Comparison of ENCODE assay signal across 29 cellular contexts in genomic region chr4:85534120-85534519, GRCh38. TPM values are rescaled to one million over a fixed set of nuclear protein-coding genes. Genes with fewer than 3 reads are reported as not detected.
"Had no signal": no experiment of that assay in that cellular context is flagged by ENCODE, and none has a peak within 500 bp of the region (broad histone marks: within the 10 kb centered on the region; RNA-seq: fewer than 3 reads in every experiment).

No MANE protein-coding gene starts in this region.

- H3K4me1 ChIP-seq: ascending aorta, breast epithelium had no signal

- H3K36me3 ChIP-seq: ascending aorta, breast epithelium, cardiac muscle cell had no signal

- H3K9me3 ChIP-seq: ascending aorta, breast epithelium had no signal

- H3K4me3 Mint-ChIP-seq: activated CD4-positive, alpha-beta memory T cell treated with anti-CD3 and anti-CD28 coated beads, Interleukin-2, amount 10 ng/mL, durations not matched to agents 7 days and 5 days; activated CD4-positive, alpha-beta T cell treated with anti-CD3 and anti-CD28 coated beads, Interleukin-2, amount 10 ng/mL, durations not matched to agents 7 days and 5 days; activated naive CD4-positive, alpha-beta T cell treated with anti-CD3 and anti-CD28 coated beads, Interleukin-2, amount 10 ng/mL, durations not matched to agents 7 days and 5 days; activated naive CD8-positive, alpha-beta T cell treated with anti-CD3 and anti-CD28 coated beads, Interleukin-2, amount 10 ng/mL, durations not matched to agents 7 days and 5 days; activated T-cell treated with anti-CD3 and anti-CD28 coated beads, Interleukin-2, amount 50 U/mL, for 24 hours; activated T-cell treated with anti-CD3 and anti-CD28 coated beads, Interleukin-2, amount 50 U/mL, for 72 hours; brain; dendritic cell treated with granulocyte-macrophage colony-stimulating factor and Interleukin-4, amounts not matched to agents 40 ng/mL and 50 ng/mL, for 4 days; endodermal cell had no signal

- H3K27me3 Mint-ChIP-seq: activated CD4-positive, alpha-beta memory T cell treated with anti-CD3 and anti-CD28 coated beads, Interleukin-2, amount 10 ng/mL, durations not matched to agents 7 days and 5 days; activated CD4-positive, alpha-beta T cell treated with anti-CD3 and anti-CD28 coated beads, Interleukin-2, amount 10 ng/mL, durations not matched to agents 7 days and 5 days; activated naive CD4-positive, alpha-beta T cell treated with anti-CD3 and anti-CD28 coated beads, Interleukin-2, amount 10 ng/mL, durations not matched to agents 7 days and 5 days; activated naive CD8-positive, alpha-beta T cell treated with anti-CD3 and anti-CD28 coated beads, Interleukin-2, amount 10 ng/mL, durations not matched to agents 7 days and 5 days; activated T-cell treated with anti-CD3 and anti-CD28 coated beads, Interleukin-2, amount 50 U/mL, for 24 hours; brain; dendritic cell treated with granulocyte-macrophage colony-stimulating factor and Interleukin-4, amounts not matched to agents 40 ng/mL and 50 ng/mL, for 4 days had no signal

- H3K4me3 ChIP-seq: ascending aorta, breast epithelium, cardiac muscle cell, coronary artery, dorsolateral prefrontal cortex had no signal

- H3K27ac ChIP-seq: ascending aorta, breast epithelium, cardiac muscle cell, coronary artery, dorsolateral prefrontal cortex had no signal

- FAIRE-seq: frontal cortex had no signal

- H3K4me1 Mint-ChIP-seq: activated CD4-positive, alpha-beta memory T cell treated with anti-CD3 and anti-CD28 coated beads, Interleukin-2, amount 10 ng/mL, durations not matched to agents 7 days and 5 days; activated CD4-positive, alpha-beta T cell treated with anti-CD3 and anti-CD28 coated beads, Interleukin-2, amount 10 ng/mL, durations not matched to agents 7 days and 5 days; activated naive CD4-positive, alpha-beta T cell treated with anti-CD3 and anti-CD28 coated beads, Interleukin-2, amount 10 ng/mL, durations not matched to agents 7 days and 5 days; activated naive CD8-positive, alpha-beta T cell treated with anti-CD3 and anti-CD28 coated beads, Interleukin-2, amount 10 ng/mL, durations not matched to agents 7 days and 5 days had no signal

- H3K27me3 ChIP-seq: ascending aorta, breast epithelium, cardiac muscle cell, dorsolateral prefrontal cortex had no signal

- ATAC-seq: activated naive CD4-positive, alpha-beta T cell treated with anti-CD3 and anti-CD28 coated beads, Interleukin-2, amount 50 U/mL, for 72 hours; activated T-cell treated with anti-CD3 and anti-CD28 coated beads, Interleukin-2, amount 50 U/mL, for 72 hours; esophagus mucosa had no signal

- H3K27ac Mint-ChIP-seq: activated CD4-positive, alpha-beta memory T cell treated with anti-CD3 and anti-CD28 coated beads, Interleukin-2, amount 10 ng/mL, durations not matched to agents 7 days and 5 days; activated CD4-positive, alpha-beta T cell treated with anti-CD3 and anti-CD28 coated beads, Interleukin-2, amount 10 ng/mL, durations not matched to agents 7 days and 5 days; activated naive CD4-positive, alpha-beta T cell treated with anti-CD3 and anti-CD28 coated beads, Interleukin-2, amount 10 ng/mL, durations not matched to agents 7 days and 5 days; activated naive CD8-positive, alpha-beta T cell treated with anti-CD3 and anti-CD28 coated beads, Interleukin-2, amount 10 ng/mL, durations not matched to agents 7 days and 5 days; activated T-cell treated with anti-CD3 and anti-CD28 coated beads, Interleukin-2, amount 50 U/mL, for 24 hours; activated T-cell treated with anti-CD3 and anti-CD28 coated beads, Interleukin-2, amount 50 U/mL, for 72 hours; brain; dendritic cell treated with granulocyte-macrophage colony-stimulating factor and Interleukin-4, amounts not matched to agents 40 ng/mL and 50 ng/mL, for 4 days; endodermal cell had no signal

- DNase-seq: activated CD4-positive, alpha-beta memory T cell treated with anti-CD3 and anti-CD28 coated beads, Interleukin-2, amount 10 ng/mL, durations not matched to agents 7 days and 5 days; activated CD4-positive, alpha-beta T cell treated with anti-CD3 and anti-CD28 coated beads for 1 hour; activated CD4-positive, alpha-beta T cell treated with anti-CD3 and anti-CD28 coated beads for 4 hours; activated CD4-positive, alpha-beta T cell treated with anti-CD3 and anti-CD28 coated beads, Interleukin-2, amount 10 ng/mL, durations not matched to agents 7 days and 5 days; activated CD4-positive, alpha-beta T cell treated with anti-CD3 and anti-CD28 coated beads, Interleukin-2, amount 50 U/mL, for 4 hours; activated CD8-positive, alpha-beta memory T cell treated with anti-CD3 and anti-CD28 coated beads, Interleukin-2, amount 50 U/mL, for 48 hours; activated gamma-delta T cell; activated naive CD4-positive, alpha-beta T cell; activated naive CD4-positive, alpha-beta T cell treated with anti-CD3 and anti-CD28 coated beads, Interleukin-2, amount 10 ng/mL, durations not matched to agents 7 days and 5 days; activated naive CD8-positive, alpha-beta T cell treated with anti-CD3 and anti-CD28 coated beads, Interleukin-2, amount 10 ng/mL, durations not matched to agents 7 days and 5 days; activated T-cell treated with anti-CD3 and anti-CD28 coated beads for 4 hours; activated T-cell treated with anti-CD3 and anti-CD28 coated beads, Interleukin-2, amount 50 U/mL, for 24 hours; activated T-cell treated with anti-CD3 and anti-CD28 coated beads, Interleukin-2, amount 50 U/mL, for 72 hours; central memory CD4-positive, alpha-beta T cell; dorsolateral prefrontal cortex; effector memory CD4-positive, alpha-beta T cell; endodermal cell; foreskin fibroblast; head of caudate nucleus; T-helper 2 cell had no signal

- H3K9me3 Mint-ChIP-seq: activated CD4-positive, alpha-beta memory T cell treated with anti-CD3 and anti-CD28 coated beads, Interleukin-2, amount 10 ng/mL, durations not matched to agents 7 days and 5 days; activated CD4-positive, alpha-beta T cell treated with anti-CD3 and anti-CD28 coated beads, Interleukin-2, amount 10 ng/mL, durations not matched to agents 7 days and 5 days; activated naive CD4-positive, alpha-beta T cell treated with anti-CD3 and anti-CD28 coated beads, Interleukin-2, amount 10 ng/mL, durations not matched to agents 7 days and 5 days; activated naive CD4-positive, alpha-beta T cell treated with anti-CD3 and anti-CD28 coated beads, Interleukin-2, amount 50 U/mL, for 72 hours; activated naive CD8-positive, alpha-beta T cell treated with anti-CD3 and anti-CD28 coated beads, Interleukin-2, amount 10 ng/mL, durations not matched to agents 7 days and 5 days; endodermal cell had no signal

- H3K36me3 Mint-ChIP-seq: activated naive CD4-positive, alpha-beta T cell treated with anti-CD3 and anti-CD28 coated beads, Interleukin-2, amount 10 ng/mL, durations not matched to agents 7 days and 5 days; activated naive CD4-positive, alpha-beta T cell treated with anti-CD3 and anti-CD28 coated beads, Interleukin-2, amount 50 U/mL, for 72 hours; activated naive CD8-positive, alpha-beta T cell treated with anti-CD3 and anti-CD28 coated beads, Interleukin-2, amount 10 ng/mL, durations not matched to agents 7 days and 5 days; brain had no signal

RNA-seq across cellular contexts. Expression of gene ARHGAP24, which starts 59.2 kb away (rescaled TPM):
- total RNA-seq: activated CD4-positive, alpha-beta memory T cell treated with anti-CD3 and anti-CD28 coated beads, Interleukin-2, amount 10 ng/mL, durations not matched to agents 7 days and 5 days; activated CD4-positive, alpha-beta T cell treated with anti-CD3 and anti-CD28 coated beads, Interleukin-2, amount 10 ng/mL, durations not matched to agents 7 days and 5 days; activated naive CD4-positive, alpha-beta T cell treated with anti-CD3 and anti-CD28 coated beads, Interleukin-2, amount 50 U/mL, for 72 hours; activated T-cell treated with anti-CD3 and anti-CD28 coated beads, Interleukin-2, amount 50 U/mL, for 72 hours had no signal
